Comparison of ENCODE assay signal across 16 cellular contexts in genomic region chr2:237380768-237381167, GRCh38. TPM values are rescaled to one million over a fixed set of nuclear protein-coding genes. Genes with fewer than 3 reads are reported as not detected.
DNase-seq lines count a peak whose midpoint lies in the region; ATAC-seq and TF ChIP-seq lines count a peak whose summit lies in the region.
"Had no signal": no experiment of that assay in that cellular context is flagged by ENCODE, and none has a peak within 500 bp of the region (broad histone marks: within the 10 kb centered on the region; RNA-seq: fewer than 3 reads in every experiment).

No MANE protein-coding gene starts in this region.

- peak overlapping the region; percentile 49 for H3K27ac ChIP-seq in AG04450 (ENCODE audit: low read depth, low read length)
- H3K27ac ChIP-seq in mesenchymal stem cell (ENCODE audit: low read length, poor library complexity, severe bottlenecking), result no peak overlapping the region
- H3K27ac ChIP-seq in rectal smooth muscle tissue (ENCODE audit: low read depth, low read length), result peak overlapping the region; percentile 1
- peak overlapping the region; percentile 28 for H3K27ac ChIP-seq in urinary bladder (ENCODE audit: low read depth)
- H3K27ac ChIP-seq: BLaER1, HL-60 had no signal

- no peak overlapping the region for H2BK5ac ChIP-seq in mesenchymal stem cell (ENCODE audit: low read depth, low read length, poor library complexity, severe bottlenecking)

- POLR2A ChIA-PET in AG04450 (lab: Yijun Ruan, JAX), result interaction anchor here (0.6 kb wide), 1 partner anchor 29 kb away, joined by 5 read pairs; no protein-coding TSS in a partner anchor

- H3K4ac ChIP-seq in mesenchymal stem cell (ENCODE audit: low read depth in 1 of 2, low read length in 2 of 2), result no peak overlapping the region

- no peak overlapping the region for H2BK12ac ChIP-seq in mesenchymal stem cell (ENCODE audit: low read length in 2 of 2)

- H3K36me3 ChIP-seq in mesenchymal stem cell (ENCODE audit: control insufficient read depth in 1 of 2, insufficient read depth in 2 of 2, low read depth in 1 of 2, low read length in 2 of 2) (peaks cover 3 to 100% of the 10 kb centered on the region in 2 experiments), rectal smooth muscle tissue (ENCODE audit: control insufficient read depth, insufficient read depth, low read length) (peaks cover 17% of the 10 kb centered on the region), urinary bladder (ENCODE audit: insufficient read depth) (peaks cover 3% of the 10 kb centered on the region)
- H3K36me3 ChIP-seq: BLaER1 had no signal

- H3K4me3 ChIP-seq in AG04450 (ENCODE audit: low read depth, low read length) (no peak overlapping the region), mesenchymal stem cell (ENCODE audit: insufficient read depth in 1 of 2, low read depth in 1 of 2, low read length in 2 of 2) (no peak overlapping the region), rectal smooth muscle tissue (ENCODE audit: low read length) (no peak overlapping the region), urinary bladder (ENCODE audit: low read depth, low read length) (no peak overlapping the region)
- H3K4me3 ChIP-seq: BLaER1, K562 had no signal

- no peak overlapping the region for H2BK120ac ChIP-seq in mesenchymal stem cell (ENCODE audit: low read depth, low read length)

- no peak overlapping the region for H3K18ac ChIP-seq in mesenchymal stem cell (ENCODE audit: low read depth in 1 of 2, low read length in 2 of 2)

- H2BK15ac ChIP-seq in mesenchymal stem cell (ENCODE audit: low read depth, poor library complexity, severe bottlenecking), result no peak overlapping the region

- no peak overlapping the region for H3K14ac ChIP-seq in mesenchymal stem cell (ENCODE audit: low read length in 2 of 2)

- DNase-seq in AG04450 (ENCODE audit: low read depth, low spot score) (no peak), mesenchymal stem cell (no peak), 8988T (no peak), NCI-H2227 treated with DMSO at 0.1 percent for 48 hours (lab: John Stamatoyannopoulos, UW) (no peak)
- no peak for DNase-seq in stimulated activated CD4-positive, alpha-beta T cell treated with anti-CD3 and anti-CD28 coated beads, Interleukin-4, amount 100 ng/mL, for 4 hours
- DNase-seq: CD4-positive, alpha-beta memory T cell; DMS79 treated with DMSO at 0.1 percent for 48 hours; GF-D8; H9 had no signal

- no peaks in the 10 kb centered on the region for H3K27me3 ChIP-seq in AG04450 (ENCODE audit: control insufficient read depth, insufficient read depth, low read length)
- H3K27me3 ChIP-seq in mesenchymal stem cell (ENCODE audit: control insufficient read depth in 1 of 2, insufficient read depth in 1 of 2, low read length in 2 of 2), result no peaks in the 10 kb centered on the region
- H3K27me3 ChIP-seq in rectal smooth muscle tissue (ENCODE audit: control insufficient read depth, insufficient read depth, low read length), result no peaks in the 10 kb centered on the region
- H3K27me3 ChIP-seq: BLaER1 had no signal

- H2AK5ac ChIP-seq in mesenchymal stem cell (ENCODE audit: low read length, severe bottlenecking), result no peak overlapping the region

- no peaks in the 10 kb centered on the region for H3K79me1 ChIP-seq in mesenchymal stem cell (replicated peaks; ENCODE audit: low read length, poor library complexity, severe bottlenecking)

- CTCF ChIA-PET in AG04450 (lab: Charles Lee), result interaction anchor here (0.5 to 1.9 kb wide), 3 partner anchors 29 to 191 kb away, joined by 5 to 7 read pairs (median 6); no protein-coding TSS in a partner anchor

- H2AFZ ChIP-seq in mesenchymal stem cell (ENCODE audit: low read depth, low read length), result no peak overlapping the region

- H3K9me3 ChIP-seq in AG04450 (ENCODE audit: control insufficient read depth, insufficient read depth, low read length) (no peaks in the 10 kb centered on the region), mesenchymal stem cell (ENCODE audit: control insufficient read depth, low read length) (no peaks in the 10 kb centered on the region)
- H3K9me3 ChIP-seq: BLaER1 had no signal

- no peak overlapping the region for H4K91ac ChIP-seq in mesenchymal stem cell (ENCODE audit: low read length)

- ATAC-seq in HG02870 (IDR thresholded peaks at IDR 0.05; ENCODE audit: unreplicated experiment), result no peak
- ATAC-seq: K562 had no signal

- no peak overlapping the region for H3K23ac ChIP-seq in mesenchymal stem cell (ENCODE audit: low read length in 2 of 2)

- no peak for TF ChIP-seq CTCF in AG04450 (IDR thresholded peaks at IDR 0.05; ENCODE audit: low read depth, low read length)

- H3K4me1 ChIP-seq in mesenchymal stem cell (ENCODE audit: control insufficient read depth, insufficient read depth, low read depth, low read length) (no peaks in the 10 kb centered on the region), rectal smooth muscle tissue (ENCODE audit: control insufficient read depth, insufficient read depth, low read length) (peaks cover 19% of the 10 kb centered on the region), urinary bladder (ENCODE audit: insufficient read depth) (no peaks in the 10 kb centered on the region)

- WGBS in mesenchymal stem cell, result 98% methylated on average over 6 of the region's 6 CpGs
- WGBS in urinary bladder, result 88% methylated on average over 6 of the region's 6 CpGs

- no peak overlapping the region for H3K4me2 ChIP-seq in mesenchymal stem cell (ENCODE audit: low read length, poor library complexity, severe bottlenecking)
- H3K4me2 ChIP-seq: BLaER1 had no signal

- H3K9ac ChIP-seq in mesenchymal stem cell (ENCODE audit: low read length), result peak overlapping the region; percentile 53
- H3K9ac ChIP-seq in rectal smooth muscle tissue (ENCODE audit: low read length), result no peak overlapping the region
- H3K9ac ChIP-seq: BLaER1 had no signal

- no peak overlapping the region for H4K8ac ChIP-seq in mesenchymal stem cell (ENCODE audit: low read length)

RNA-seq across cellular contexts. Expression of gene COL6A3, which starts 33.2 kb away (rescaled TPM):
- polyA plus RNA-seq in AG04450 (2011; rRNA removed) (1,384 and 2,107 TPM in 2 replicates), urinary bladder (412 TPM)
- 2,516 and 3,153 TPM in 2 replicates for polyA minus RNA-seq in AG04450 (2011; rRNA and poly(A)+ RNA removed)
- polyA plus RNA-seq in mesenchymal stem cell (2013, experiment 1 of 2), result 173 TPM
- polyA plus RNA-seq in mesenchymal stem cell (2013, experiment 2 of 2), result 153 TPM
- total RNA-seq in urinary bladder, result 1,173 TPM
- polyA plus RNA-seq: CD14-positive monocyte had no signal
